In genomic region chr4:115249808-115250207, GRCh38 we compare ENCODE assay signal across 22 cellular contexts.
"Had no signal": no experiment of that assay in that cellular context is flagged by ENCODE, and none has a peak within 500 bp of the region (broad histone marks: within the 10 kb centered on the region; RNA-seq: fewer than 3 reads in every experiment).

No MANE protein-coding gene starts in this region.

- H3K9me3 ChIP-seq: esophagus muscularis mucosa, heart right ventricle, mucosa of descending colon, pancreas, right lobe of liver, tibial nerve, uterus had no signal

- H3K4me3 ChIP-seq: esophagus muscularis mucosa, heart right ventricle, mucosa of descending colon, pancreas, right lobe of liver, tibial nerve, uterus had no signal

- ATAC-seq: activated CD8-positive, alpha-beta T cell treated with anti-CD3 and anti-CD28 coated beads for 36 hours; heart right ventricle; left ventricle myocardium superior; mucosa of descending colon; naive thymus-derived CD4-positive, alpha-beta T cell; pancreas; right lobe of liver had no signal

- H3K27ac ChIP-seq: esophagus muscularis mucosa, heart right ventricle, pancreas, right lobe of liver, tibial nerve, uterus had no signal

- H3K27me3 ChIP-seq: esophagus muscularis mucosa, heart right ventricle, right lobe of liver, tibial nerve, uterus had no signal

- FAIRE-seq: pancreas had no signal

- DNase-seq: activated CD4-positive, alpha-beta T cell treated with anti-CD3 and anti-CD28 coated beads for 48 hours; activated CD4-positive, CD25-positive, alpha-beta regulatory T cell; activated CD8-positive, alpha-beta T cell treated with anti-CD3 and anti-CD28 coated beads for 36 hours; activated naive CD4-positive, alpha-beta T cell treated with Interleukin-2 at 50 U/mL for 16 hours; activated naive CD8-positive, alpha-beta T cell treated with anti-CD3 and anti-CD28 coated beads, Interleukin-2, amount 10 ng/mL, durations not matched to agents 7 days and 5 days; activated T-cell treated with anti-CD3 and anti-CD28 coated beads, Interleukin-2, amount 50 U/mL, for 1 hour; cerebellar nuclear complex; cortex of kidney; heart right ventricle; kidney glomerular epithelial cell; left ventricle myocardium superior; mucosa of descending colon; naive thymus-derived CD4-positive, alpha-beta T cell; pancreas; right lobe of liver; small intestine; stimulated activated CD4-positive, alpha-beta T cell treated with anti-CD3 and anti-CD28 coated beads, Interleukin-15, amount 100 ng/mL, for 24 hours; stimulated activated CD4-positive, alpha-beta T cell treated with anti-CD3 and anti-CD28 coated beads, Interleukin-2, amount 100 ng/mL, for 48 hours; T-helper 9 cell; uterus had no signal

- H3K36me3 ChIP-seq: esophagus muscularis mucosa, heart right ventricle, pancreas, right lobe of liver, tibial nerve, uterus had no signal

- H3K4me1 ChIP-seq: esophagus muscularis mucosa, heart right ventricle, pancreas, right lobe of liver, tibial nerve, uterus had no signal
